1 cellular context compared by ENCODE assay signal in the genomic region with DNA sequence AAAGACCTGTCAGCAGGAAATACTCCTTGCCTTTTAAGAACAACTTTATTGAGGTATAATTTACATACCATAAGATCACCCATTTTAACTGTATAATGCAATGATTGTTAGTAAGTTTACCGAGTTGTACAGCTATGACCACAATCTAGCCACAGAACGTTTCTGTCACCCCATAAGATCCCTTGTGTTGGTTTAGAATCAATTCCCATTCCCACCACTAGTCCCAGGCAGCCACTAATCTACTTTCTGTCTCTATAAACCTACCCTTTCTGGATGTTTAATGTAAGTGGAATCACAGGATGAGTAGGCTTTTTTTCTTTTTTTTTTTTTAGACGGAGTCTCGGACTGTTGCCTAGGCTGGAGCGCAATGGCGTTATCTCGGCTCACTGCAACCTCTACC.
TF ChIP-seq lines count a peak whose summit lies in the region.

No MANE protein-coding gene starts in this region.

TF ChIP-seq in WTC11, 78 proteins besides CTCF, POLR2A, EP300 and RAD21 (continued from another document):
- TF ChIP-seq, protein P1, sequence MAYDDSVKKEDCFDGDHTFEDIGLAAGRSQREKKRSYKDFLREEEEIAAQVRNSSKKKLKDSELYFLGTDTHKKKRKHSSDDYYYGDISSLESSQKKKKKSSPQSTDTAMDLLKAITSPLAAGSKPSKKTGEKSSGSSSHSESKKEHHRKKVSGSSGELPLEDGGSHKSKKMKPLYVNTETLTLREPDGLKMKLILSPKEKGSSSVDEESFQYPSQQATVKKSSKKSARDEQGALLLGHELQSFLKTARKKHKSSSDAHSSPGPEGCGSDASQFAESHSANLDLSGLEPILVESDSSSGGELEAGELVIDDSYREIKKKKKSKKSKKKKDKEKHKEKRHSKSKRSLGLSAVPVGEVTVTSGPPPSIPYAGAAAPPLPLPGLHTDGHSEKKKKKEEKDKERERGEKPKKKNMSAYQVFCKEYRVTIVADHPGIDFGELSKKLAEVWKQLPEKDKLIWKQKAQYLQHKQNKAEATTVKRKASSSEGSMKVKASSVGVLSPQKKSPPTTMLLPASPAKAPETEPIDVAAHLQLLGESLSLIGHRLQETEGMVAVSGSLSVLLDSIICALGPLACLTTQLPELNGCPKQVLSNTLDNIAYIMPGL (CRISPR knock-in tag; IDR thresholded peaks at IDR 0.05), result no peak
- TF ChIP-seq, protein P2, sequence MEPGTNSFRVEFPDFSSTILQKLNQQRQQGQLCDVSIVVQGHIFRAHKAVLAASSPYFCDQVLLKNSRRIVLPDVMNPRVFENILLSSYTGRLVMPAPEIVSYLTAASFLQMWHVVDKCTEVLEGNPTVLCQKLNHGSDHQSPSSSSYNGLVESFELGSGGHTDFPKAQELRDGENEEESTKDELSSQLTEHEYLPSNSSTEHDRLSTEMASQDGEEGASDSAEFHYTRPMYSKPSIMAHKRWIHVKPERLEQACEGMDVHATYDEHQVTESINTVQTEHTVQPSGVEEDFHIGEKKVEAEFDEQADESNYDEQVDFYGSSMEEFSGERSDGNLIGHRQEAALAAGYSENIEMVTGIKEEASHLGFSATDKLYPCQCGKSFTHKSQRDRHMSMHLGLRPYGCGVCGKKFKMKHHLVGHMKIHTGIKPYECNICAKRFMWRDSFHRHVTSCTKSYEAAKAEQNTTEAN (CRISPR knock-in tag; IDR thresholded peaks at IDR 0.05), result no peak
- TF ChIP-seq ZNF232 (CRISPR knock-in tag; IDR thresholded peaks at IDR 0.05), result no peak
- TF ChIP-seq TEAD1 (CRISPR knock-in tag; IDR thresholded peaks at IDR 0.05), result no peak
- no peak for TF ChIP-seq SMAD3 (CRISPR knock-in tag; IDR thresholded peaks at IDR 0.05; ENCODE audit: borderline replicate concordance)
- no peak for TF ChIP-seq TCF7 (CRISPR knock-in tag; IDR thresholded peaks at IDR 0.05; ENCODE audit: low read depth)
TF ChIP-seq in WTC11: peak in this region for 0.
